ENCODE assay signal across 15 cellular contexts in the genomic region with DNA sequence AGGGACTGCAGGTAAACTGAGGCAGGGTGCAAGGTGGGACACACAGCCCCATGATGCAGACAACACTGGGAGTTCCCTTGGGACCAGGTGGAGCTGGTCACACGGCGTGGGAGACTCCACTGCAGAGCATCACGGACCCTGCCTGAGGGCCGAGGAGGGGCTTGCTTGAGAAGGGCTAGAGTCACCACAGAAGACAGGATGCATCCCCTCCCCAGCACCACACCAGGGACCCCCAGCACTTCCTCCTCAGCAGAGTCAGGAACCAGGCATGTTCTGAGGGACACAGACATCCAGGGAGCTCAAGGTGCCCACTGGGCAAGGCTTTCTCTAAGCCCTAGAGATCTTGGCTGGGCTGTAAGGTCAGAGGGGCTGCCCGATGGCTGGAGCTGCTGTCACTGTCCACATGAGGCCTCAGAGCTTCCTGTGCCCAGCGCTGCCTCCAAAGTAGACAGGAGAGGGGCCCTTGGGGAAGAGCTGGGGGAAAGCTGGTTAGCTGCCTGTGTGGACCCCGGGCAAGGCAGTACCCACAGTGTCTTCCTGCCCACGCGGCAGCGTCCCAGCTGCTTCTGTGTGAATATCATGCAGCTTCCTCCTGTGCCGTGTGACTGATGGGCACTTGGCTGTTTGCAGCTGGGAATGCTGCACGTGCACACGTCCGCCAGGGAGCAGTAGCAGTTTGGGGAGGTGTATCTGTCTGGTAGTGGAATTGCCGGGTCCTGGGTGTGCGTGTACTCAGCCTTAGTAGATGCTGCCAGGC.
A peak's percentile ranks its signal among the peaks of the same experiment; 100 is the strongest.
DNase-seq lines count a peak whose midpoint lies in the region; ATAC-seq and TF ChIP-seq lines count a peak whose summit lies in the region.
"Had no signal": no experiment of that assay in that cellular context is flagged by ENCODE, and none has a peak within 500 bp of the region (broad histone marks: within the 10 kb centered on the region; RNA-seq: fewer than 3 reads in every experiment).

No MANE protein-coding gene starts in this region.

- ATAC-seq in RWPE2 (ENCODE audit: low read depth) (no peak), left lung (no peak), aorta (ENCODE audit: low FRiP score) (no peak), GM18517 (IDR thresholded peaks at IDR 0.05; ENCODE audit: unreplicated experiment) (no peak)
- ATAC-seq: left ventricle myocardium superior had no signal

- 63 to 70% methylated on average over 16 of the region's 16 CpGs for WGBS in aorta, 2 donors

- H3K36me3 ChIP-seq in RWPE2 (ENCODE audit: low read depth), result no peaks in the 10 kb centered on the region
- H3K36me3 ChIP-seq in left lung, result no peaks in the 10 kb centered on the region
- H3K36me3 ChIP-seq in aorta (ENCODE audit: control insufficient read depth in 1 of 2, insufficient read depth in 2 of 2, low read length in 1 of 2), result no peaks in the 10 kb centered on the region

- DNase-seq in activated naive CD4-positive, alpha-beta T cell treated with anti-CD3 and anti-CD28 coated beads, Interleukin-2, amount 50 U/mL, for 16 hours, result peak; percentile 7
- no peak for DNase-seq in activated naive CD4-positive, alpha-beta T cell treated with Interleukin-2 at 50 U/mL for 16 hours
- DNase-seq in RWPE2 (ENCODE audit: low spot score), result peak; percentile 38
- peak; percentile 9 to 54 for DNase-seq in left lung
- peak; percentile 29 to 51 for DNase-seq in aorta
- no peak for DNase-seq in globus pallidus (ENCODE audit: low spot score)
- DNase-seq in germinal center (ENCODE audit: low spot score), result no peak
- DNase-seq: activated CD4-positive, alpha-beta T cell treated with anti-CD3 and anti-CD28 coated beads, Interleukin-2, amount 10 ng/mL, durations not matched to agents 7 days and 5 days; hypothalamus; KG1; left ventricle myocardium superior; NCI-H187 treated with DMSO at 0.1 percent for 48 hours; NCI-H524 treated with DMSO at 0.1 percent for 48 hours; stimulated activated CD4-positive, alpha-beta T cell treated with anti-CD3 and anti-CD28 coated beads, Interleukin-4, amount 100 ng/mL, for 24 hours had no signal

- H3K27ac ChIP-seq in RWPE2 (ENCODE audit: poor library complexity, severe bottlenecking) (no peak overlapping the region), left lung (no peak overlapping the region), aorta (ENCODE audit: low read depth in 1 of 2, low read length in 2 of 2) (no peak overlapping the region)

- H3K4me1 ChIP-seq in RWPE2 (ENCODE audit: insufficient read depth, poor library complexity, severe bottlenecking) (no peaks in the 10 kb centered on the region), left lung (no peaks in the 10 kb centered on the region), aorta (ENCODE audit: control insufficient read depth in 1 of 2, insufficient read depth in 2 of 2, low read length in 2 of 2) (no peaks in the 10 kb centered on the region)

- H3K4me3 ChIP-seq in RWPE2 (ENCODE audit: severe bottlenecking), result no peak overlapping the region
- no peak overlapping the region for H3K4me3 ChIP-seq in left lung
- no peak overlapping the region for H3K4me3 ChIP-seq in aorta (ENCODE audit: low read length in 2 of 2)

- peaks cover 4% of the 10 kb centered on the region for H3K27me3 ChIP-seq in RWPE2 (ENCODE audit: insufficient read depth, poor library complexity, severe bottlenecking)
- H3K27me3 ChIP-seq in left lung, result peaks cover 0 to 30% of the 10 kb centered on the region in 2 donors
- no peaks in the 10 kb centered on the region for H3K27me3 ChIP-seq in aorta (ENCODE audit: control insufficient read depth in 1 of 2, insufficient read depth in 2 of 2, low read length in 1 of 2)

- intact Hi-C loops in left lung (cut with DNase I) (no loop called here), aorta (cut with DNase I) (no loop called here)

- H3K9me3 ChIP-seq in RWPE2 (ENCODE audit: severe bottlenecking) (no peaks in the 10 kb centered on the region), left lung (no peaks in the 10 kb centered on the region), aorta (ENCODE audit: control insufficient read depth, low read length) (no peaks in the 10 kb centered on the region)

- TF ChIP-seq CTCF in RWPE2 (IDR thresholded peaks at IDR 0.05; ENCODE audit: poor library complexity, severe bottlenecking) (no peak), left lung (IDR thresholded peaks at IDR 0.05) (no peak)

Comparison
In these comparisons a context has a peak if more than half of its experiments do, and no peak if none do; other contexts are left out.
1. DNase-seq: peak in activated naive CD4-positive, alpha-beta T cell treated with anti-CD3 and anti-CD28 coated beads, Interleukin-2, amount 50 U/mL, for 16 hours (single experiment), RWPE2 (single experiment), left lung (2 of 2) and aorta (2 of 2); none in activated naive CD4-positive, alpha-beta T cell treated with Interleukin-2 at 50 U/mL for 16 hours (single experiment), globus pallidus (single experiment) and germinal center (single experiment).